Comparison of ENCODE assay signal across 8 cellular contexts in the genomic region with DNA sequence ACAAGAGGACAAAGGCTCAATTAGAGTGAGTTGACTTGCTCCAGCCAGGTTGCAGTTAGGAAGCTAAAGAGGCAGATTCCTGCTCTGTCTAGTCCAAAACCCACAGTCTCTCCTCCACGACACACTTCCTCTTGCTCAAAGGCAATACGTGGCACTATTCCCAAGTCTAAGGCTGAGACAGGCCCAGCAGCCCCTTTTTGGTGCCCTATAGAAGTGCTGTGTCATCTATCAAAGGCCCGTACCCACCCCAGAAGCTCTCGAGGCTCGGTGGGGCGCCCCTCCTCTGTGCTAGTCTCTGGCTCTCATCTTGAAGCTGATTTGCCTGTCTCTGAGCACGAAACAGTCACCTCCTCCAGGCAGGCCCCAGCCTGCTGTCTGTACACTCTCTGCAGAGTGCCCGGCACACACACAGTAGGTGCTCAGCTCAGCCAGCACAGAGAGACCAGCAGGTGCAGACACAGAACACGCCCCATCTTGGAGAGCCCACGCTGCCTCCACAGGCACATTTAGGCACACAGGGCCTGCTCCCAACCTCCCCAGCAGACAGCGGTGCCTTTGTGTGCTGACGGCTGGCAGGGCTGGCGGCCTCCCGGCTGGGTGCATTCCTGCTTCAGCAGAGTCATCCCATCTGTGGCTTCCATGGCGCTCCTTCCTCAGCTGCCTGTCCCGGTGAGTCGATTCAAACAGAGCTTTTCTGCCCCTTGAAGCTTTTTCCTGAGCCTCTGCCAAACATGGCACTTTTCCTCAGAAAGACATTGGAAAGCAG. TPM values are rescaled to one million over a fixed set of nuclear protein-coding genes. Genes with fewer than 3 reads are reported as not detected.
DNase-seq lines count a peak whose midpoint lies in the region; ATAC-seq and TF ChIP-seq lines count a peak whose summit lies in the region.

No MANE protein-coding gene starts in this region.

- H3K27ac ChIP-seq in CD4-positive, alpha-beta memory T cell (ENCODE audit: low read depth, low read length): peak overlapping the region; percentile 84
- peak overlapping the region; percentile 84 to 98 (median 96) for H3K27ac ChIP-seq in heart right ventricle
- H3K27ac ChIP-seq in sigmoid colon: peak overlapping the region; percentile 96 to 100 (median 99)

- peaks cover 0 to 2% (median 0%) of the 10 kb centered on the region in 8 donors for H3K9me3 Mint-ChIP-seq in CD4-positive, alpha-beta memory T cell
- H3K9me3 Mint-ChIP-seq in activated naive CD8-positive, alpha-beta T cell treated with anti-CD3 and anti-CD28 coated beads, Interleukin-2, amount 50 U/mL, for 24 hours: no peaks in the 10 kb centered on the region

- no peaks in the 10 kb centered on the region for H3K27me3 Mint-ChIP-seq in CD4-positive, alpha-beta memory T cell
- no peaks in the 10 kb centered on the region for H3K27me3 Mint-ChIP-seq in activated naive CD8-positive, alpha-beta T cell treated with anti-CD3 and anti-CD28 coated beads, Interleukin-2, amount 50 U/mL, for 24 hours

- POLR2A ChIA-PET in CD4-positive, alpha-beta memory T cell (lab: Charles Lee; ENCODE audit: partially characterized antibody): interaction anchor here (0.9 to 59.9 kb wide), 14 partner anchors 13 to 194 kb away, joined by 3 to 2535 read pairs (median 8); a partner anchor contains a TSS

- ATAC-seq in activated naive CD8-positive, alpha-beta T cell treated with anti-CD3 and anti-CD28 coated beads, Interleukin-2, amount 50 U/mL, for 24 hours: no peak
- ATAC-seq in heart right ventricle (peak in 3 of 8 donors; percentile 6 to 12 (median 7)), GM19467 (IDR thresholded peaks at IDR 0.05; ENCODE audit: unreplicated experiment) (no peak), left colon (no peak)

- peak overlapping the region; percentile 94 to 99 (median 98) for H3K27ac Mint-ChIP-seq in CD4-positive, alpha-beta memory T cell
- peak overlapping the region; percentile 99 for H3K27ac Mint-ChIP-seq in activated naive CD8-positive, alpha-beta T cell treated with anti-CD3 and anti-CD28 coated beads, Interleukin-2, amount 50 U/mL, for 24 hours

- H3K36me3 Mint-ChIP-seq in CD4-positive, alpha-beta memory T cell: peaks cover 52 to 89% of the 10 kb centered on the region in 2 donors
- peaks cover 72% of the 10 kb centered on the region for H3K36me3 Mint-ChIP-seq in activated naive CD8-positive, alpha-beta T cell treated with anti-CD3 and anti-CD28 coated beads, Interleukin-2, amount 50 U/mL, for 24 hours (ENCODE audit: low read depth)

- TF ChIP-seq EP300 in sigmoid colon (IDR thresholded peaks at IDR 0.05): no peak

- H3K4me1 Mint-ChIP-seq in CD4-positive, alpha-beta memory T cell: peaks cover 83 to 99% (median 91%) of the 10 kb centered on the region in 4 donors
- peaks cover 99% of the 10 kb centered on the region for H3K4me1 Mint-ChIP-seq in activated naive CD8-positive, alpha-beta T cell treated with anti-CD3 and anti-CD28 coated beads, Interleukin-2, amount 50 U/mL, for 24 hours

- no peaks in the 10 kb centered on the region for H3K27me3 ChIP-seq in CD4-positive, alpha-beta memory T cell (ENCODE audit: insufficient read depth, low read length)
- H3K27me3 ChIP-seq in heart right ventricle: no peaks in the 10 kb centered on the region
- no peaks in the 10 kb centered on the region for H3K27me3 ChIP-seq in sigmoid colon

- TF ChIP-seq CTCF in heart right ventricle (IDR thresholded peaks at IDR 0.05): no peak
- no peak for TF ChIP-seq CTCF in sigmoid colon (IDR thresholded peaks at IDR 0.05)

- H3K4me3 ChIP-seq in CD4-positive, alpha-beta memory T cell (ENCODE audit: low read length in 2 of 2): peak overlapping the region in 1 of 2 donors; percentile 53
- H3K4me3 ChIP-seq in heart right ventricle: peak overlapping the region in 1 of 10 donors; percentile 6
- no peak overlapping the region for H3K4me3 ChIP-seq in sigmoid colon

- peaks cover 100% of the 10 kb centered on the region for H3K4me1 ChIP-seq in CD4-positive, alpha-beta memory T cell (ENCODE audit: insufficient read depth, low read length)
- H3K4me1 ChIP-seq in heart right ventricle: peaks cover 73 to 100% (median 100%) of the 10 kb centered on the region in 9 donors
- peaks cover 4 to 100% (median 100%) of the 10 kb centered on the region in 4 donors for H3K4me1 ChIP-seq in sigmoid colon

- WGBS in heart right ventricle, 2 donors: 32 to 40% methylated on average over 17 of the region's 17 CpGs
- 57 to 76% methylated on average over 17 of the region's 17 CpGs for WGBS in sigmoid colon, 2 donors

- H3K36me3 ChIP-seq in CD4-positive, alpha-beta memory T cell (ENCODE audit: insufficient read depth, low read length): peaks cover 48% of the 10 kb centered on the region
- H3K36me3 ChIP-seq in heart right ventricle: peaks cover 0 to 92% (median 40%) of the 10 kb centered on the region in 9 donors
- peaks cover 0 to 53% (median 28%) of the 10 kb centered on the region in 4 donors for H3K36me3 ChIP-seq in sigmoid colon

- peak in 2 of 5 donors; percentile 40 to 77 for DNase-seq in CD4-positive, alpha-beta memory T cell
- peak; percentile 49 for DNase-seq in NCI-H1694 treated with DMSO at 0.1 percent for 48 hours (lab: John Stamatoyannopoulos, UW)
- no peak for DNase-seq in activated naive CD8-positive, alpha-beta T cell treated with anti-CD3 and anti-CD28 coated beads, Interleukin-2, amount 50 U/mL, for 24 hours
- peak in 1 of 2 donors; percentile 55 for DNase-seq in heart right ventricle
- peak; percentile 89 for DNase-seq in sigmoid colon
- DNase-seq in left colon: no peak
- no peak for DNase-seq in DMS79 treated with DMSO at 0.1 percent for 48 hours (lab: John Stamatoyannopoulos, UW)

- no peak for TF ChIP-seq POLR2A in sigmoid colon (IDR thresholded peaks at IDR 0.05)

- intact Hi-C loops in CD4-positive, alpha-beta memory T cell (cut with micrococcal nuclease): loop anchor here (1.0 to 5.0 kb wide), 4 partner anchors 14 to 50 kb away; no protein-coding TSS in a partner anchor
- intact Hi-C loops in heart right ventricle (cut with DNase I) (loop anchor here in 6 of 10 donors (5.0 kb wide), 5 partner anchors 32 to 122 kb away; a partner anchor contains a TSS), sigmoid colon (cut with DNase I) (no loop called here), left colon (cut with DNase I, micrococcal nuclease) (no loop called here)

- CTCF ChIA-PET in CD4-positive, alpha-beta memory T cell (lab: Charles Lee; ENCODE audit: partially characterized antibody): interaction anchor here (0.7 to 5.6 kb wide), 15 partner anchors 8 to 135 kb away, joined by 3 to 54 read pairs (median 5); a partner anchor contains a TSS

- H3K9me3 ChIP-seq in CD4-positive, alpha-beta memory T cell (ENCODE audit: control insufficient read depth in 1 of 2, low read length in 2 of 2): no peaks in the 10 kb centered on the region
- H3K9me3 ChIP-seq in heart right ventricle (no peaks in the 10 kb centered on the region), sigmoid colon (no peaks in the 10 kb centered on the region)

- peak overlapping the region; percentile 17 to 94 (median 86) for H3K4me3 Mint-ChIP-seq in CD4-positive, alpha-beta memory T cell
- peak overlapping the region; percentile 76 for H3K4me3 Mint-ChIP-seq in activated naive CD8-positive, alpha-beta T cell treated with anti-CD3 and anti-CD28 coated beads, Interleukin-2, amount 50 U/mL, for 24 hours

RNA-seq across cellular contexts. Expression of a gene that starts 52.7 kb away (rescaled TPM):
- total RNA-seq in CD4-positive, alpha-beta memory T cell: 100 to 1,000 TPM; 717 to 734 TPM
- polyA plus RNA-seq in CD4-positive, alpha-beta memory T cell: 100 to 1,000 TPM in 1 of 2 donors, 10 to 100 TPM in 1; 17.3 to 476 TPM
- total RNA-seq in heart right ventricle: 100 to 1,000 TPM; 132 to 345 (median 189) TPM
- 100 to 1,000 TPM; 134 to 243 TPM for polyA plus RNA-seq in heart right ventricle
- 100 to 1,000 TPM; 147 to 273 (median 184) TPM for total RNA-seq in sigmoid colon
- polyA plus RNA-seq in sigmoid colon: 100 to 1,000 TPM in 1 of 3 donors, 10 to 100 TPM in 2; 63.7 to 307 (median 88.3) TPM
- total RNA-seq in left colon: 100 to 1,000 TPM; 581 to 641 TPM

Comparison
In these comparisons a context has a peak if more than half of its experiments do, and no peak if none do; other contexts are left out.
1. DNase-seq: peak in NCI-H1694 treated with DMSO at 0.1 percent for 48 hours (single experiment) and sigmoid colon (single experiment); none in activated naive CD8-positive, alpha-beta T cell treated with anti-CD3 and anti-CD28 coated beads, Interleukin-2, amount 50 U/mL, for 24 hours (single experiment), left colon (0 of 2) and DMS79 treated with DMSO at 0.1 percent for 48 hours (single experiment).
2. intact Hi-C loops: an anchor here in CD4-positive, alpha-beta memory T cell (1.0 to 5.0 kb wide) and heart right ventricle (5.0 kb wide); none called in sigmoid colon and left colon.
3. Peak in every context shown above with its lines, with median percentiles within 50 percentile points of each other: H3K27ac ChIP-seq.